1 cellular context compared by ENCODE assay signal in the genomic region with DNA sequence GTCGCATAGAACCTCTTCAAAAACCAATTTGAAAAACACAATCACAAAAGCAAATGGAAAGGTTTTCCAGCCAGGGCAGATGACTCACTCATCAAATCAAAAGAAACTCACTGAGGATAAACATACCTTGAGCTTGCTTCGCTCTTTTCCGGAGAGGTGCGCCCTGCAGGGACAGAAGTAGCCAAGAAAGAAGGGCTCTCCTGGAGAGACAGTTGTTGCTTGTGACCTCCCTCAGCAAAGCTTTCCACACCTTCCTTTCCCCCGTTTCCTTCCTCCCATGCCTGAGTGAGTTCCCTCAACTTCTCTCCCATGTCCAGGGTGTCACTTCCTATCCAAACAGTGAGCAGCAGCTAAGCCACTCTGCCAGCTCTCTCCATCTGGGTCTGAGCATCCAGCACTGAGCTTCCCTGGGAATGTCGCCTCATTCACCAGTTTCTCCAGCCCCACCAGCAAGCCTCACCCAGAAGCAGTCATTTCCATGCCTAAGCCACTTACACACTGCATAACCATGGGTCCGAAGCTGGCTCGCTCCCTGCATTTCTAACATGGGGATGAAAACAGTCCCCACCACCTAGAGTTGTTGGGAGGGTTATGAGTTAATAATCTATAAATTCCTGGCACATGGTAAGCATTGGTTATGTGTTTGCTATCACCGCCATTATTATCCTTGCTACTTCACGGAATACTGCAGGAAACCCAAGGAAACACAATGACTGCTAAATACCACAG.
TF ChIP-seq lines count a peak whose summit lies in the region.

No MANE protein-coding gene starts in this region.

TF ChIP-seq in GM12878, 131 proteins besides CTCF, POLR2A, EP300 and RAD21 (continued from another document):
- TF ChIP-seq BCL3 (IDR thresholded peaks at IDR 0.05; ENCODE audit: borderline replicate concordance, insufficient read depth, low read depth, low read length, poor library complexity, severe bottlenecking): no peak
- TF ChIP-seq MLLT1 (IDR thresholded peaks at IDR 0.05): no peak
- no peak for TF ChIP-seq RAD51 (IDR thresholded peaks at IDR 0.05)
- no peak for TF ChIP-seq ATF7 (IDR thresholded peaks at IDR 0.05; ENCODE audit: low read depth)
- no peak for TF ChIP-seq POU2F2 (IDR thresholded peaks at IDR 0.05; ENCODE audit: borderline replicate concordance, low read depth, low read length)
- TF ChIP-seq, protein P1, sequence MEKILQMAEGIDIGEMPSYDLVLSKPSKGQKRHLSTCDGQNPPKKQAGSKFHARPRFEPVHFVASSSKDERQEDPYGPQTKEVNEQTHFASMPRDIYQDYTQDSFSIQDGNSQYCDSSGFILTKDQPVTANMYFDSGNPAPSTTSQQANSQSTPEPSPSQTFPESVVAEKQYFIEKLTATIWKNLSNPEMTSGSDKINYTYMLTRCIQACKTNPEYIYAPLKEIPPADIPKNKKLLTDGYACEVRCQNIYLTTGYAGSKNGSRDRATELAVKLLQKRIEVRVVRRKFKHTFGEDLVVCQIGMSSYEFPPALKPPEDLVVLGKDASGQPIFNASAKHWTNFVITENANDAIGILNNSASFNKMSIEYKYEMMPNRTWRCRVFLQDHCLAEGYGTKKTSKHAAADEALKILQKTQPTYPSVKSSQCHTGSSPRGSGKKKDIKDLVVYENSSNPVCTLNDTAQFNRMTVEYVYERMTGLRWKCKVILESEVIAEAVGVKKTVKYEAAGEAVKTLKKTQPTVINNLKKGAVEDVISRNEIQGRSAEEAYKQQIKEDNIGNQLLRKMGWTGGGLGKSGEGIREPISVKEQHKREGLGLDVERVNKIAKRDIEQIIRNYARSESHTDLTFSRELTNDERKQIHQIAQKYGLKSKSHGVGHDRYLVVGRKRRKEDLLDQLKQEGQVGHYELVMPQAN (conservative IDR thresholded peaks at IDR 0.05): no peak
- TF ChIP-seq SPI1 (IDR thresholded peaks at IDR 0.05; ENCODE audit: borderline replicate concordance, insufficient read depth, low read depth, low read length): no peak
- TF ChIP-seq MYC (IDR thresholded peaks at IDR 0.05; ENCODE audit: insufficient read depth, insufficient read length, insufficient replicate concordance, low read length, severe bottlenecking): no peak
- TF ChIP-seq, protein P2, sequence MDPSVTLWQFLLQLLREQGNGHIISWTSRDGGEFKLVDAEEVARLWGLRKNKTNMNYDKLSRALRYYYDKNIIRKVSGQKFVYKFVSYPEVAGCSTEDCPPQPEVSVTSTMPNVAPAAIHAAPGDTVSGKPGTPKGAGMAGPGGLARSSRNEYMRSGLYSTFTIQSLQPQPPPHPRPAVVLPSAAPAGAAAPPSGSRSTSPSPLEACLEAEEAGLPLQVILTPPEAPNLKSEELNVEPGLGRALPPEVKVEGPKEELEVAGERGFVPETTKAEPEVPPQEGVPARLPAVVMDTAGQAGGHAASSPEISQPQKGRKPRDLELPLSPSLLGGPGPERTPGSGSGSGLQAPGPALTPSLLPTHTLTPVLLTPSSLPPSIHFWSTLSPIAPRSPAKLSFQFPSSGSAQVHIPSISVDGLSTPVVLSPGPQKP (IDR thresholded peaks at IDR 0.05; ENCODE audit: low read depth, low read length): no peak
- TF ChIP-seq HDGF (IDR thresholded peaks at IDR 0.05): no peak
- TF ChIP-seq EZH2 (IDR thresholded peaks at IDR 0.05; ENCODE audit: borderline replicate concordance, control insufficient read depth, low read depth, low read length): no peak
